ENCODE assay signal across 8 cellular contexts in genomic region chr6:75230484-75231325, GRCh38. TPM values are rescaled to one million over a fixed set of nuclear protein-coding genes. Genes with fewer than 3 reads are reported as not detected.
DNase-seq lines count a peak whose midpoint lies in the region; ATAC-seq and TF ChIP-seq lines count a peak whose summit lies in the region.

No MANE protein-coding gene starts in this region.

- ATAC-seq in GM19397 (IDR thresholded peaks at IDR 0.05; ENCODE audit: unreplicated experiment), result no peak

- H3K9me3 ChIP-seq in effector memory CD4-positive, alpha-beta T cell (ENCODE audit: control insufficient read depth, low read length), result no peaks in the 10 kb centered on the region

- no peaks in the 10 kb centered on the region for H3K27me3 ChIP-seq in effector memory CD4-positive, alpha-beta T cell (replicated peaks; ENCODE audit: control insufficient read depth, insufficient read depth, low read length, poor library complexity, severe bottlenecking)

- in situ Hi-C loops in ACHN (cut with HindIII; ENCODE audit: low pct_ligation_motif_present, low pct_unique_long_range_greater_than_20kb, low sequenced_read_pairs) (no loop called here), GM13977 (cut with MboI; ENCODE audit: low pct_unique_long_range_greater_than_20kb, low sequenced_read_pairs, unreplicated experiment) (no loop called here)

- H3K27ac ChIP-seq in effector memory CD4-positive, alpha-beta T cell (ENCODE audit: insufficient read depth, low read length, poor library complexity, severe bottlenecking), result no peak overlapping the region

- H3K4me1 ChIP-seq in effector memory CD4-positive, alpha-beta T cell (ENCODE audit: control insufficient read depth, insufficient read depth, low read length, poor library complexity, severe bottlenecking), result no peaks in the 10 kb centered on the region

- no peaks in the 10 kb centered on the region for H3K36me3 ChIP-seq in effector memory CD4-positive, alpha-beta T cell (ENCODE audit: control insufficient read depth, insufficient read depth, low read length)

- H3K4me3 ChIP-seq in fibroblast of the aortic adventitia (ENCODE audit: low read depth, low read length), result no peak overlapping the region
- H3K4me3 ChIP-seq in effector memory CD4-positive, alpha-beta T cell (ENCODE audit: insufficient read depth, low read depth, low read length, poor library complexity, severe bottlenecking), result no peak overlapping the region

- TF ChIP-seq CTCF in GM13977 (IDR thresholded peaks at IDR 0.05; ENCODE audit: extremely low read depth, insufficient read depth, missing control alignments) (peak; percentile 42), fibroblast of the aortic adventitia (IDR thresholded peaks at IDR 0.05; ENCODE audit: insufficient read depth, low read length) (peak; percentile 87)

- DNase-seq in ACHN (peak; percentile 56), GM13977 (ENCODE audit: low spot score) (no peak), SHP77 (lab: John Stamatoyannopoulos, UW) (peak; percentile 10 to 15), fibroblast of the aortic adventitia (ENCODE audit: low read depth) (peak; percentile 78), putamen (ENCODE audit: low spot score) (peak; percentile 51), MV-4-11 (lab: John Stamatoyannopoulos, UW) (no peak)
- DNase-seq in effector memory CD4-positive, alpha-beta T cell, result no peak

RNA-seq across cellular contexts. Expression of gene COX7A2, which starts 12.9 kb away (rescaled TPM):
- 34.1 and 197 TPM in 2 replicates for total RNA-seq in fibroblast of the aortic adventitia (ENCODE audit: low replicate concordance)

RNA-seq across cellular contexts. Expression of gene COL12A1, which starts 24.9 kb away (rescaled TPM):
- 139 and 342 TPM in 2 replicates for total RNA-seq in fibroblast of the aortic adventitia (ENCODE audit: low replicate concordance)

RNA-seq across cellular contexts. Expression of gene TMEM30A, which starts 53.9 kb away (rescaled TPM):
- 93.9 and 136 TPM in 2 replicates for total RNA-seq in fibroblast of the aortic adventitia (ENCODE audit: low replicate concordance)

Comparison
In these comparisons a context has a peak if more than half of its experiments do, and no peak if none do; other contexts are left out.
1. DNase-seq: peak in ACHN (single experiment), SHP77 (2 of 2), fibroblast of the aortic adventitia (single experiment) and putamen (single experiment); none in GM13977 (single experiment), MV-4-11 (single experiment) and effector memory CD4-positive, alpha-beta T cell (0 of 3).